In the genomic region with DNA sequence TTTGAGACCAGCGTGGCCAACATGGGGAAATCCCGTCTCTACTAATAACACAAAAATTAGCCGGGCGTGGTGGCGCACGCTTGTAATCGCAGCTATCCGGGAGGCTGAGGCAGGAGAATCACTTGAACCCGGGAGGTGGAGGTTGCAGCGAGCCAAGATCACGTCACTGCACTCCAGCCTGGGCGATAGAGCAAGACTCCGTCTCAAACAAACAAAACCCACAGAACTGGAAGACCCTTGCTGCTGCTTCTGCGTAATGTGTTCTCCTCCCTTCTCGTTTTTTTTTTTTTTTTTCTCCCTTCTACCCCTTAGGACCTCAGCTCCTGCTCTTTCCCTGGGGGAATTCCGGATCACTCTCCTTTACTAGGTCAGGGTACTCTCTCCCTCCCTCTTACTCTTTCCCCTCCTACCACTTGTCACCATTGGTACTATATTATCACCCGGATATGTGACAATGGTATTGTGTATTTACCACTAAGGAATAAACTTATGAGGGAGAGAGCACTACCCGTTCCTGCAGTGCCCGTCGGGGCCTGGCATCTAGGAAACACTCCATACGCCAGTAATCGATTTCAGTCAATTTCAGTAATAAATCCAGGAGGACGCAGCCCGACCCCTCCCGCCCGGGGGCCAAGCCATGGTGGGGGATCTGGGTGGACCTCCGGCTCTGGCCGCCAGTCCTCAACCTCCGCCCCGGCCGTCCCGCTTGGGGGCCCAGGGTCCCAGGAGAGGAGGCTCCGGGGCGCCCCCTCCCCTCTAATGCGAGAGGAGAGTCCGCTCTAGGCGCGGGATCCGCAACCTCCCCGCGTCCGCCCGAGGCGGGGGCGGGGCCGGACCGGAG, we compare ENCODE assay signal across 7 cellular contexts. TPM values are rescaled to one million over a fixed set of nuclear protein-coding genes. Genes with fewer than 3 reads are reported as not detected.
A peak's percentile ranks its signal among the peaks of the same experiment; 100 is the strongest.
DNase-seq lines count a peak whose midpoint lies in the region; ATAC-seq and TF ChIP-seq lines count a peak whose summit lies in the region.

No MANE protein-coding gene starts in this region.

- H3K27ac ChIP-seq in endodermal cell (ENCODE audit: low read depth, low read length) (peak overlapping the region; percentile 36), substantia nigra (ENCODE audit: low read depth, low read length, poor library complexity, severe bottlenecking) (peak overlapping the region; percentile 88)

- peaks cover 10% of the 10 kb centered on the region for H3K4me1 Mint-ChIP-seq in endodermal cell

- no peaks in the 10 kb centered on the region for H3K9me3 Mint-ChIP-seq in endodermal cell

- no peaks in the 10 kb centered on the region for H3K4me1 ChIP-seq in endodermal cell (ENCODE audit: control insufficient read depth, insufficient read depth, low read length)

- H3K27ac Mint-ChIP-seq in endodermal cell, result peak overlapping the region; percentile 95

- H3K36me3 ChIP-seq in endodermal cell (ENCODE audit: control insufficient read depth, insufficient read depth, low read length), result no peaks in the 10 kb centered on the region

- H3K9me3 ChIP-seq in endodermal cell (ENCODE audit: control insufficient read depth, low read length), result no peaks in the 10 kb centered on the region

- H3K36me3 Mint-ChIP-seq in endodermal cell (ENCODE audit: low read depth), result no peaks in the 10 kb centered on the region

- peak; percentile 34 for TF ChIP-seq CTCF in endodermal cell (conservative IDR thresholded peaks at IDR 0.05)

- peak overlapping the region; percentile 82 for H3K4me3 ChIP-seq in GM08714 (ENCODE audit: low read length)
- H3K4me3 ChIP-seq in endodermal cell (ENCODE audit: low read length), result peak overlapping the region; percentile 90

- H3K4me3 Mint-ChIP-seq in endodermal cell, result peak overlapping the region; percentile 79

- ATAC-seq in GM21576 (IDR thresholded peaks at IDR 0.05; ENCODE audit: unreplicated experiment), result peak; percentile 85

- H3K27me3 Mint-ChIP-seq in endodermal cell (ENCODE audit: insufficient read depth), result no peaks in the 10 kb centered on the region

- peak; percentile 49 for DNase-seq in LHCN-M2 (ENCODE audit: low read depth)
- peak; percentile 66 to 85 (median 78) for DNase-seq in activated CD4-positive, CD25-positive, alpha-beta regulatory T cell (lab: John Stamatoyannopoulos, UW)
- DNase-seq in endodermal cell, result peak; percentile 96
- peak; percentile 67 for DNase-seq in middle frontal gyrus (ENCODE audit: extremely low spot score, low spot score)
- peak in 47 of 49 donors; percentile 31 to 92 (median 77) for DNase-seq in substantia nigra (lab: John Stamatoyannopoulos, UW)

- H3K9ac ChIP-seq in endodermal cell (ENCODE audit: extremely low read depth, low read length, poor library complexity, severe bottlenecking), result peak overlapping the region; percentile 78

- 29 to 50% methylated on average over 24 to 47 of the region's 47 CpGs for WGBS in endodermal cell (ENCODE audit: insufficient coverage in 1 of 2, insufficient read length in 1 of 2), 2 experiments

- H3K27me3 ChIP-seq in endodermal cell (ENCODE audit: control insufficient read depth, insufficient read depth, low read length, poor library complexity, severe bottlenecking), result no peaks in the 10 kb centered on the region

RNA-seq across cellular contexts. Expression of gene GARRE1, which starts 0.4 kb away (rescaled TPM):
- total RNA-seq in LHCN-M2 (2014; rRNA removed) (6.8 and 7.7 TPM in 2 replicates), endodermal cell (10 to 100 TPM; 21.9 to 27.9 TPM)
- 5.8 TPM for polyA plus RNA-seq in LHCN-M2 (2012)
- 18.7 TPM for polyA plus RNA-seq in endodermal cell (2013, experiment 1 of 2)
- polyA plus RNA-seq in endodermal cell (2013, experiment 2 of 2), result 18.8 TPM

Comparison
In these comparisons a context has a peak if more than half of its experiments do, and no peak if none do; other contexts are left out.
1. Peak in every context shown above with its lines: DNase-seq, ATAC-seq, H3K4me3 ChIP-seq and H3K27ac ChIP-seq.